ENCODE assay signal across 2 cellular contexts in the genomic region with DNA sequence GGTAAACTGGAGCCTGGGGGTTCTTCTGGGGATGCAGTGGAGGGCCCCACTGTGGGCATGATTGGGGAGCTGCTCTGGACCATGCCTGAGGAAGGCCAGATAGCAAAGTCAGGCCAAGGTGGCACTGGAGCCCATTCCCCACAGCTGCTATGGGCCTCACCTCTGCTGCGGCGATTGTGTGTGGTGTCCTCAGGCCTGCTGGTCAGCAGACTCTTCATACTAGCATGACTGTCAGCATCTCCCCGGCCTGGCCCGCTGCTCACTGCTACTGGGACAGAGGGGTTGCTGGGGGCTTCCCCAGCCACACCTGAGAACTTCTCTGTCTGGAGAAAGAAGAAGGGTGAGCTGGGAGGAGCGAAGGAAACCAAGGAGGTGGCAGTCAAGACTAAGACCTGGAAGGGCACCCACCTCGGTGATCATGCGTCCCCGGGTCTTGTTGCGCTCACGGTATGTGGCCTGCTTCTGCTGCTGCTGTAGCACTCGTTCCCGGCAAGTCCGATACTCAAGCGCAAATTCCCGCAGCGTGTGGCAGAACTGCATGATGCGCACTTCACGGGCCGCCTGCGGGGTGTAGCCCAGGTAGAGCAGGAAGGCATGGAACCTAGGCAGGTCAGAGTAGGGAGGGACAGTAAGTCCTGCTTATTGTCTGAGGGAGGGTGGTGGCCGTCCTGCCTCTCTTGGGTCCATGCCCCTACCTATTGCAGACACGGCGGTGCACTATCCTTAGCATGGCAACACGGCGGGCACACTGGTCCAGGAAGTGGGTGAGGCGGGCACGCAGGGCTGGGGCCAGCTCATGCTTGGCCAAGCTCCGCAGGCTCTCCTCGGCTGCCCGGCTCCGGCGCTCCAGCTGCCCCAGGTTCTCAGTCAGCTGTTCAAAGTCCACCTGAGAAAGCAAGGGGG.
TF ChIP-seq lines count a peak whose summit lies in the region.

No MANE protein-coding gene starts in this region.

TF ChIP-seq in GM12891, 5 proteins besides CTCF, POLR2A, EP300 and RAD21:
- no peak for TF ChIP-seq SPI1 (IDR thresholded peaks at IDR 0.05; ENCODE audit: low read depth, low read length)
- TF ChIP-seq POLR2AphosphoS5 (IDR thresholded peaks at IDR 0.05; ENCODE audit: low read depth, low read length), result no peak; the same call in 1 of the 2 replicates
- no peak for TF ChIP-seq PAX5 (IDR thresholded peaks at IDR 0.05; ENCODE audit: insufficient read depth, low read length, severe bottlenecking)
- no peak for TF ChIP-seq TAF1 (IDR thresholded peaks at IDR 0.05; ENCODE audit: low read depth, low read length)
- TF ChIP-seq POU2F2 (IDR thresholded peaks at IDR 0.05; ENCODE audit: low read depth, low read length), result no peak

TF ChIP-seq in HepG2, 621 proteins besides CTCF, POLR2A, EP300 and RAD21:
- TF ChIP-seq ZBTB8A (CRISPR knock-in tag; IDR thresholded peaks at IDR 0.05; ENCODE audit: borderline replicate concordance, low read depth) (no peak), ZNF768 (CRISPR knock-in tag; IDR thresholded peaks at IDR 0.05) (peak; percentile 21; the same call in 1 of the 2 replicates), MTA1 (CRISPR knock-in tag; IDR thresholded peaks at IDR 0.05; ENCODE audit: borderline replicate concordance) (0 out of 2 replicates have a peak, but pooled peaks have one; percentile 34), RBFOX2 (IDR thresholded peaks at IDR 0.05; ENCODE audit: low read depth, low read length) (peak; percentile 67), MBNL3 (CRISPR knock-in tag; conservative IDR thresholded peaks at IDR 0.05) (no peak), ZNF264 (CRISPR knock-in tag; IDR thresholded peaks at IDR 0.05) (no peak), AGO2 (optimal IDR thresholded peaks at IDR 0.05; ENCODE audit: low read depth, low read length) (peak; percentile 91)
- TF ChIP-seq, protein P1, sequence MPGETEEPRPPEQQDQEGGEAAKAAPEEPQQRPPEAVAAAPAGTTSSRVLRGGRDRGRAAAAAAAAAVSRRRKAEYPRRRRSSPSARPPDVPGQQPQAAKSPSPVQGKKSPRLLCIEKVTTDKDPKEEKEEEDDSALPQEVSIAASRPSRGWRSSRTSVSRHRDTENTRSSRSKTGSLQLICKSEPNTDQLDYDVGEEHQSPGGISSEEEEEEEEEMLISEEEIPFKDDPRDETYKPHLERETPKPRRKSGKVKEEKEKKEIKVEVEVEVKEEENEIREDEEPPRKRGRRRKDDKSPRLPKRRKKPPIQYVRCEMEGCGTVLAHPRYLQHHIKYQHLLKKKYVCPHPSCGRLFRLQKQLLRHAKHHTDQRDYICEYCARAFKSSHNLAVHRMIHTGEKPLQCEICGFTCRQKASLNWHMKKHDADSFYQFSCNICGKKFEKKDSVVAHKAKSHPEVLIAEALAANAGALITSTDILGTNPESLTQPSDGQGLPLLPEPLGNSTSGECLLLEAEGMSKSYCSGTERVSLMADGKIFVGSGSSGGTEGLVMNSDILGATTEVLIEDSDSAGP (CRISPR knock-in tag; IDR thresholded peaks at IDR 0.05; ENCODE audit: borderline replicate concordance), result peak; percentile 14; the same call in 1 of the 2 replicates
TF ChIP-seq in HepG2: peak in this region for 5.
